Comparison of ENCODE assay signal across 20 cellular contexts in the genomic region with DNA sequence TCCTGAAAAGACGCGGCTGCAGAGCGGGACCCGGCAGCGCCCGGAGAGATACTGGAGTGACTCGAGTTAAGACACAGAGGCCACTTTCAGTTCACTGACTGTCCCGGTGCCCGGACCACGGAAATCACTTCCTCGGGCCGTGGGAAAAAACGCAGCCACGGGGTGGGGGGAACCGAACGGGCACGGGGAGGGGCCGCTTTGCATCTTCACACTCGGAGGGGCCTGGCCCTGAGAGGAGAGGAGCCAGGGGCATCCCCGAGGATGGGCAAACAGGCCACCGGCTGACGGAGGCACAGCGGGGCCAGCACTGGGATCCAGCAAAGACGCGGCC.
DNase-seq lines count a peak whose midpoint lies in the region; TF ChIP-seq lines count a peak whose summit lies in the region.
"Had no signal": no experiment of that assay in that cellular context is flagged by ENCODE, and none has a peak within 500 bp of the region (broad histone marks: within the 10 kb centered on the region; RNA-seq: fewer than 3 reads in every experiment).

No MANE protein-coding gene starts in this region.

- H3K9me3 ChIP-seq in osteoblast (ENCODE audit: low read depth, low read length) (no peaks in the 10 kb centered on the region), hepatocyte (ENCODE audit: low read depth) (no peaks in the 10 kb centered on the region)
- H3K9me3 ChIP-seq: body of pancreas, HAP-1 had no signal

- no peaks in the 10 kb centered on the region for H3K36me3 Mint-ChIP-seq in activated CD4-positive, alpha-beta memory T cell treated with anti-CD3 and anti-CD28 coated beads for 36 hours
- H3K36me3 Mint-ChIP-seq in activated CD4-positive, alpha-beta memory T cell treated with anti-CD3 and anti-CD28 coated beads, Interleukin-2, amount 10 ng/mL, durations not matched to agents 7 days and 5 days (ENCODE audit: low read depth): no peaks in the 10 kb centered on the region
- H3K36me3 Mint-ChIP-seq: activated naive CD8-positive, alpha-beta T cell treated with anti-CD3 and anti-CD28 coated beads, Interleukin-2, amount 10 ng/mL, durations not matched to agents 7 days and 5 days; memory B cell; naive thymus-derived CD4-positive, alpha-beta T cell had no signal

- H3K4me2 ChIP-seq in osteoblast (ENCODE audit: insufficient read depth, low read length) (no peak overlapping the region), hepatocyte (no peak overlapping the region)

- no peaks in the 10 kb centered on the region for H3K9me2 ChIP-seq in hepatocyte (replicated peaks; ENCODE audit: insufficient read depth)

- no peaks in the 10 kb centered on the region for H3K4me1 ChIP-seq in osteoblast (ENCODE audit: insufficient read depth, low read length)
- peaks cover 53% of the 10 kb centered on the region for H3K4me1 ChIP-seq in hepatocyte (ENCODE audit: insufficient read depth)
- H3K4me1 ChIP-seq: HAP-1 had no signal

- H2AFZ ChIP-seq in osteoblast (ENCODE audit: low read length) (no peak overlapping the region), hepatocyte (no peak overlapping the region)
- H2AFZ ChIP-seq: parathyroid adenoma had no signal

- H3K27ac ChIP-seq in osteoblast (ENCODE audit: low read depth, low read length) (no peak overlapping the region), hepatocyte (no peak overlapping the region)
- H3K27ac ChIP-seq: body of pancreas, parathyroid adenoma had no signal

- H3K4me3 Mint-ChIP-seq in activated CD4-positive, alpha-beta memory T cell treated with anti-CD3 and anti-CD28 coated beads for 36 hours: no peak overlapping the region
- no peak overlapping the region for H3K4me3 Mint-ChIP-seq in activated CD4-positive, alpha-beta memory T cell treated with anti-CD3 and anti-CD28 coated beads, Interleukin-2, amount 10 ng/mL, durations not matched to agents 7 days and 5 days
- H3K4me3 Mint-ChIP-seq: activated naive CD8-positive, alpha-beta T cell treated with anti-CD3 and anti-CD28 coated beads, Interleukin-2, amount 10 ng/mL, durations not matched to agents 7 days and 5 days; memory B cell; naive thymus-derived CD4-positive, alpha-beta T cell had no signal

- no peaks in the 10 kb centered on the region for H3K36me3 ChIP-seq in osteoblast (ENCODE audit: insufficient read depth, low read length)
- no peaks in the 10 kb centered on the region for H3K36me3 ChIP-seq in hepatocyte (replicated peaks; ENCODE audit: insufficient read depth, low read depth)
- H3K36me3 ChIP-seq: HAP-1 had no signal

- WGBS in hepatocyte (ENCODE audit: low lambda C conversion rate, missing lambda C conversion rate): 96% methylated on average over 25 of the region's 25 CpGs

- CTCF ChIA-PET in activated CD4-positive, alpha-beta memory T cell treated with anti-CD3 and anti-CD28 coated beads for 36 hours (lab: Charles Lee): no interaction called here
- CTCF ChIA-PET in activated CD4-positive, alpha-beta memory T cell treated with anti-CD3 and anti-CD28 coated beads, Interleukin-2, amount 10 ng/mL, durations not matched to agents 7 days and 5 days (lab: Charles Lee): no interaction called here

- TF ChIP-seq CTCF in osteoblast (IDR thresholded peaks at IDR 0.05; ENCODE audit: extremely low read depth, low read depth, low read length) (no peak), hepatocyte (IDR thresholded peaks at IDR 0.05; ENCODE audit: poor library complexity) (no peak)

- H4K20me1 ChIP-seq in osteoblast (ENCODE audit: insufficient read depth, low read length): no peaks in the 10 kb centered on the region
- no peaks in the 10 kb centered on the region for H4K20me1 ChIP-seq in hepatocyte (ENCODE audit: insufficient read depth, poor library complexity, severe bottlenecking)

- POLR2A ChIA-PET in activated CD4-positive, alpha-beta memory T cell treated with anti-CD3 and anti-CD28 coated beads for 36 hours (lab: Charles Lee): no interaction called here
- POLR2A ChIA-PET in activated CD4-positive, alpha-beta memory T cell treated with anti-CD3 and anti-CD28 coated beads, Interleukin-2, amount 10 ng/mL, durations not matched to agents 7 days and 5 days (lab: Charles Lee): no interaction called here

- H3K79me2 ChIP-seq in osteoblast (ENCODE audit: insufficient read depth, low read length) (no peaks in the 10 kb centered on the region), hepatocyte (no peaks in the 10 kb centered on the region)
- H3K79me2 ChIP-seq: parathyroid adenoma had no signal

- H3K27me3 Mint-ChIP-seq in activated CD4-positive, alpha-beta memory T cell treated with anti-CD3 and anti-CD28 coated beads for 36 hours: no peaks in the 10 kb centered on the region
- H3K27me3 Mint-ChIP-seq in activated CD4-positive, alpha-beta memory T cell treated with anti-CD3 and anti-CD28 coated beads, Interleukin-2, amount 10 ng/mL, durations not matched to agents 7 days and 5 days: no peaks in the 10 kb centered on the region

- no peaks in the 10 kb centered on the region for H3K9me3 Mint-ChIP-seq in activated CD4-positive, alpha-beta memory T cell treated with anti-CD3 and anti-CD28 coated beads for 36 hours
- H3K9me3 Mint-ChIP-seq in activated CD4-positive, alpha-beta memory T cell treated with anti-CD3 and anti-CD28 coated beads, Interleukin-2, amount 10 ng/mL, durations not matched to agents 7 days and 5 days: no peaks in the 10 kb centered on the region
- H3K9me3 Mint-ChIP-seq: activated naive CD8-positive, alpha-beta T cell treated with anti-CD3 and anti-CD28 coated beads, Interleukin-2, amount 10 ng/mL, durations not matched to agents 7 days and 5 days; memory B cell; naive thymus-derived CD4-positive, alpha-beta T cell had no signal

- no peak overlapping the region for H3K27ac Mint-ChIP-seq in activated CD4-positive, alpha-beta memory T cell treated with anti-CD3 and anti-CD28 coated beads for 36 hours
- H3K27ac Mint-ChIP-seq in activated CD4-positive, alpha-beta memory T cell treated with anti-CD3 and anti-CD28 coated beads, Interleukin-2, amount 10 ng/mL, durations not matched to agents 7 days and 5 days: no peak overlapping the region
- H3K27ac Mint-ChIP-seq: activated naive CD8-positive, alpha-beta T cell treated with anti-CD3 and anti-CD28 coated beads, Interleukin-2, amount 10 ng/mL, durations not matched to agents 7 days and 5 days; memory B cell; naive thymus-derived CD4-positive, alpha-beta T cell had no signal

- intact Hi-C loops in activated CD4-positive, alpha-beta memory T cell treated with anti-CD3 and anti-CD28 coated beads for 36 hours (cut with micrococcal nuclease): no loop called here

- H3K27me3 ChIP-seq in osteoblast (ENCODE audit: insufficient read depth, low read length): peaks cover 15% of the 10 kb centered on the region
- H3K27me3 ChIP-seq in hepatocyte: no peaks in the 10 kb centered on the region
- H3K27me3 ChIP-seq: body of pancreas had no signal

- peak; percentile 3 for DNase-seq in activated CD4-positive, alpha-beta memory T cell treated with anti-CD3 and anti-CD28 coated beads for 36 hours
- DNase-seq in activated CD4-positive, alpha-beta memory T cell treated with anti-CD3 and anti-CD28 coated beads, Interleukin-2, amount 10 ng/mL, durations not matched to agents 7 days and 5 days: no peak
- peak; percentile 0 for DNase-seq in stimulated activated CD4-positive, alpha-beta T cell treated with anti-CD3 and anti-CD28 coated beads, Interleukin-4, amount 100 ng/mL, for 1 hour
- no peak for DNase-seq in stimulated activated CD4-positive, alpha-beta T cell treated with anti-CD3 and anti-CD28 coated beads, Interleukin-2, amount 100 ng/mL, for 24 hours
- DNase-seq in osteoblast (ENCODE audit: insufficient read length, low spot score, missing footprints) (peak; percentile 75), hepatocyte (ENCODE audit: low spot score) (no peak), hepatic stellate cell (ENCODE audit: low spot score) (no peak), SK-N-DZ (ENCODE audit: low spot score) (no peak)
- DNase-seq: activated CD4-positive, alpha-beta T cell treated with anti-CD3 and anti-CD28 coated beads, Interleukin-2, amount 50 U/mL, for 4 hours; EL; NCI-H187; NCI-H748 treated with DMSO at 0.1 percent for 48 hours; SIG-M5; stimulated activated naive CD4-positive, alpha-beta T cell treated with Interleukin-2 at 50 U/mL for 16 hours had no signal

- peaks cover 5% of the 10 kb centered on the region for H3K4me1 Mint-ChIP-seq in activated CD4-positive, alpha-beta memory T cell treated with anti-CD3 and anti-CD28 coated beads for 36 hours (ENCODE audit: low read depth)
- H3K4me1 Mint-ChIP-seq in activated CD4-positive, alpha-beta memory T cell treated with anti-CD3 and anti-CD28 coated beads, Interleukin-2, amount 10 ng/mL, durations not matched to agents 7 days and 5 days: peaks cover 3% of the 10 kb centered on the region

- H3K4me3 ChIP-seq in osteoblast (ENCODE audit: insufficient read depth, low read length) (no peak overlapping the region), hepatocyte (no peak overlapping the region)
- H3K4me3 ChIP-seq: body of pancreas, HAP-1 had no signal

Comparison
In these comparisons a context has a peak if more than half of its experiments do, and no peak if none do; other contexts are left out.
1. DNase-seq: peak in activated CD4-positive, alpha-beta memory T cell treated with anti-CD3 and anti-CD28 coated beads for 36 hours (single experiment), stimulated activated CD4-positive, alpha-beta T cell treated with anti-CD3 and anti-CD28 coated beads, Interleukin-4, amount 100 ng/mL, for 1 hour (single experiment) and osteoblast (single experiment); none in activated CD4-positive, alpha-beta memory T cell treated with anti-CD3 and anti-CD28 coated beads, Interleukin-2, amount 10 ng/mL, durations not matched to agents 7 days and 5 days (single experiment), stimulated activated CD4-positive, alpha-beta T cell treated with anti-CD3 and anti-CD28 coated beads, Interleukin-2, amount 100 ng/mL, for 24 hours (0 of 2), hepatocyte (single experiment), hepatic stellate cell (single experiment) and SK-N-DZ (single experiment).